In genomic region chr5:142499591-142500384, GRCh38 we compare ENCODE assay signal across 1 cellular context.
TF ChIP-seq lines count a peak whose summit lies in the region.

No MANE protein-coding gene starts in this region.

TF ChIP-seq in HepG2, 621 proteins besides CTCF, POLR2A, EP300 and RAD21 (continued from another document and continues in another):
- TF ChIP-seq ZNF318 (CRISPR knock-in tag; IDR thresholded peaks at IDR 0.05) (no peak), ONECUT2 (CRISPR knock-in tag; IDR thresholded peaks at IDR 0.05) (no peak), CENPX (CRISPR knock-in tag; IDR thresholded peaks at IDR 0.05) (no peak), SP1 (IDR thresholded peaks at IDR 0.05) (no peak), SP1 (CRISPR knock-in tag; IDR thresholded peaks at IDR 0.05) (no peak), DRAP1 (CRISPR knock-in tag; IDR thresholded peaks at IDR 0.05) (0 out of 2 replicates have a peak, but pooled peaks have one; percentile 12), ZNF644 (CRISPR knock-in tag; IDR thresholded peaks at IDR 0.05; ENCODE audit: low read depth) (peak; percentile 90), ZNF331 (CRISPR knock-in tag; IDR thresholded peaks at IDR 0.05) (no peak), SETDB1 (CRISPR knock-in tag; IDR thresholded peaks at IDR 0.05; ENCODE audit: borderline replicate concordance) (no peak), PCBP1 (IDR thresholded peaks at IDR 0.05; ENCODE audit: borderline replicate concordance, low read depth, low read length) (no peak), ZNF414 (CRISPR knock-in tag; IDR thresholded peaks at IDR 0.05) (no peak), FOXK1 (CRISPR knock-in tag; IDR thresholded peaks at IDR 0.05; ENCODE audit: borderline replicate concordance, low read depth) (no peak), DZIP1 (CRISPR knock-in tag; IDR thresholded peaks at IDR 0.05) (no peak), THAP7 (CRISPR knock-in tag; IDR thresholded peaks at IDR 0.05) (no peak), GTF3A (CRISPR knock-in tag; conservative IDR thresholded peaks at IDR 0.05) (no peak), PAX8 (CRISPR knock-in tag; IDR thresholded peaks at IDR 0.05; ENCODE audit: borderline replicate concordance) (no peak), NR2C2 (CRISPR knock-in tag; IDR thresholded peaks at IDR 0.05; ENCODE audit: borderline replicate concordance) (no peak), ZNF143 (CRISPR knock-in tag; IDR thresholded peaks at IDR 0.05) (no peak), ZNF17 (CRISPR knock-in tag; IDR thresholded peaks at IDR 0.05) (no peak), MLX (CRISPR knock-in tag; IDR thresholded peaks at IDR 0.05) (no peak), ZNF710 (CRISPR knock-in tag; IDR thresholded peaks at IDR 0.05; ENCODE audit: borderline replicate concordance) (no peak; the same call in 1 of the 2 replicates), ZNF563 (CRISPR knock-in tag; IDR thresholded peaks at IDR 0.05) (no peak), NFIC (IDR thresholded peaks at IDR 0.05; ENCODE audit: low read length) (no peak), KAT2B (IDR thresholded peaks at IDR 0.05; ENCODE audit: borderline replicate concordance, low read depth, low read length) (no peak), ZNF3 (CRISPR knock-in tag; IDR thresholded peaks at IDR 0.05) (no peak), ZNF703 (CRISPR knock-in tag; IDR thresholded peaks at IDR 0.05; ENCODE audit: borderline replicate concordance) (no peak), JARID2 (CRISPR knock-in tag; IDR thresholded peaks at IDR 0.05; ENCODE audit: insufficient replicate concordance) (no peak), JUNB (CRISPR knock-in tag; IDR thresholded peaks at IDR 0.05; ENCODE audit: borderline replicate concordance) (no peak), ZC3H13 (CRISPR knock-in tag; IDR thresholded peaks at IDR 0.05) (no peak)
- TF ChIP-seq, protein P1, sequence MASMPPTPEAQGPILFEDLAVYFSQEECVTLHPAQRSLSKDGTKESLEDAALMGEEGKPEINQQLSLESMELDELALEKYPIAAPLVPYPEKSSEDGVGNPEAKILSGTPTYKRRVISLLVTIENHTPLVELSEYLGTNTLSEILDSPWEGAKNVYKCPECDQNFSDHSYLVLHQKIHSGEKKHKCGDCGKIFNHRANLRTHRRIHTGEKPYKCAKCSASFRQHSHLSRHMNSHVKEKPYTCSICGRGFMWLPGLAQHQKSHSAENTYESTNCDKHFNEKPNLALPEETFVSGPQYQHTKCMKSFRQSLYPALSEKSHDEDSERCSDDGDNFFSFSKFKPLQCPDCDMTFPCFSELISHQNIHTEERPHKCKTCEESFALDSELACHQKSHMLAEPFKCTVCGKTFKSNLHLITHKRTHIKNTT (CRISPR knock-in tag; IDR thresholded peaks at IDR 0.05) = no peak
- TF ChIP-seq, protein P2, sequence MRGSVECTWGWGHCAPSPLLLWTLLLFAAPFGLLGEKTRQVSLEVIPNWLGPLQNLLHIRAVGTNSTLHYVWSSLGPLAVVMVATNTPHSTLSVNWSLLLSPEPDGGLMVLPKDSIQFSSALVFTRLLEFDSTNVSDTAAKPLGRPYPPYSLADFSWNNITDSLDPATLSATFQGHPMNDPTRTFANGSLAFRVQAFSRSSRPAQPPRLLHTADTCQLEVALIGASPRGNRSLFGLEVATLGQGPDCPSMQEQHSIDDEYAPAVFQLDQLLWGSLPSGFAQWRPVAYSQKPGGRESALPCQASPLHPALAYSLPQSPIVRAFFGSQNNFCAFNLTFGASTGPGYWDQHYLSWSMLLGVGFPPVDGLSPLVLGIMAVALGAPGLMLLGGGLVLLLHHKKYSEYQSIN (CRISPR knock-in tag; IDR thresholded peaks at IDR 0.05; ENCODE audit: borderline replicate concordance) = no peak
- TF ChIP-seq, protein P3, sequence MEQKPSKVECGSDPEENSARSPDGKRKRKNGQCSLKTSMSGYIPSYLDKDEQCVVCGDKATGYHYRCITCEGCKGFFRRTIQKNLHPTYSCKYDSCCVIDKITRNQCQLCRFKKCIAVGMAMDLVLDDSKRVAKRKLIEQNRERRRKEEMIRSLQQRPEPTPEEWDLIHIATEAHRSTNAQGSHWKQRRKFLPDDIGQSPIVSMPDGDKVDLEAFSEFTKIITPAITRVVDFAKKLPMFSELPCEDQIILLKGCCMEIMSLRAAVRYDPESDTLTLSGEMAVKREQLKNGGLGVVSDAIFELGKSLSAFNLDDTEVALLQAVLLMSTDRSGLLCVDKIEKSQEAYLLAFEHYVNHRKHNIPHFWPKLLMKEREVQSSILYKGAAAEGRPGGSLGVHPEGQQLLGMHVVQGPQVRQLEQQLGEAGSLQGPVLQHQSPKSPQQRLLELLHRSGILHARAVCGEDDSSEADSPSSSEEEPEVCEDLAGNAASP (CRISPR knock-in tag; IDR thresholded peaks at IDR 0.05; ENCODE audit: borderline replicate concordance) = 0 out of 2 replicates have a peak, but pooled peaks have one; percentile 16
- TF ChIP-seq, protein P4, sequence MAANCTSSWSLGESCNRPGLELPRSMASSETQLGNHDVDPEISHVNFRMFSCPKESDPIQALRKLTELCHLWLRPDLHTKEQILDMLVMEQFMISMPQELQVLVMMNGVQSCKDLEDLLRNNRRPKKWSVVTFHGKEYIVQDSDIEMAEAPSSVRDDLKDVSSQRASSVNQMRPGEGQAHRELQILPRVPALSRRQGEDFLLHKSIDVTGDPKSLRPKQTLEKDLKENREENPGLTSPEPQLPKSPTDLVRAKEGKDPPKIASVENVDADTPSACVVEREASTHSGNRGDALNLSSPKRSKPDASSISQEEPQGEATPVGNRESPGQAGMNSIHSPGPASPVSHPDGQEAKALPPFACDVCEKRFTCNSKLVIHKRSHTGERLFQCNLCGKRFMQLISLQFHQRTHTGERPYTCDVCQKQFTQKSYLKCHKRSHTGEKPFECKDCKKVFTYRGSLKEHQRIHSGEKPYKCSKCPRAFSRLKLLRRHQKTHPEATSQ (CRISPR knock-in tag; IDR thresholded peaks at IDR 0.05; ENCODE audit: borderline replicate concordance) = peak; percentile 50; the same call in 1 of the 2 replicates
- TF ChIP-seq, protein P5, sequence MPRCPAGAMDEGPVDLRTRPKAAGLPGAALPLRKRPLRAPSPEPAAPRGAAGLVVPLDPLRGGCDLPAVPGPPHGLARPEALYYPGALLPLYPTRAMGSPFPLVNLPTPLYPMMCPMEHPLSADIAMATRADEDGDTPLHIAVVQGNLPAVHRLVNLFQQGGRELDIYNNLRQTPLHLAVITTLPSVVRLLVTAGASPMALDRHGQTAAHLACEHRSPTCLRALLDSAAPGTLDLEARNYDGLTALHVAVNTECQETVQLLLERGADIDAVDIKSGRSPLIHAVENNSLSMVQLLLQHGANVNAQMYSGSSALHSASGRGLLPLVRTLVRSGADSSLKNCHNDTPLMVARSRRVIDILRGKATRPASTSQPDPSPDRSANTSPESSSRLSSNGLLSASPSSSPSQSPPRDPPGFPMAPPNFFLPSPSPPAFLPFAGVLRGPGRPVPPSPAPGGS (CRISPR knock-in tag; IDR thresholded peaks at IDR 0.05) = no peak
